8 cellular contexts compared by ENCODE assay signal in genomic region chr7:100118388-100119074, GRCh38. TPM values are rescaled to one million over a fixed set of nuclear protein-coding genes. Genes with fewer than 3 reads are reported as not detected.
DNase-seq lines count a peak whose midpoint lies in the region; ATAC-seq and TF ChIP-seq lines count a peak whose summit lies in the region.

No MANE protein-coding gene starts in this region.

- DNase-seq in left ventricle myocardium inferior (no peak), left ventricle myocardium superior (no peak), retina (no peak)

- H3K9me3 ChIP-seq in left ventricle myocardium inferior (replicated peaks) (no peaks in the 10 kb centered on the region), mesodermal cell (ENCODE audit: control insufficient read depth, low read length) (no peaks in the 10 kb centered on the region)

- peaks cover 25% of the 10 kb centered on the region for H3K4me1 Mint-ChIP-seq in brain

- no peak for ATAC-seq in left ventricle myocardium superior
- ATAC-seq in GM18511 (IDR thresholded peaks at IDR 0.05; ENCODE audit: unreplicated experiment), result no peak
- ATAC-seq in HG02588 (IDR thresholded peaks at IDR 0.05; ENCODE audit: unreplicated experiment), result no peak
- no peak for ATAC-seq in HG02981 (IDR thresholded peaks at IDR 0.05; ENCODE audit: unreplicated experiment)

- peaks cover 0 to 3% (median 0%) of the 10 kb centered on the region in 5 experiments for H3K9me3 Mint-ChIP-seq in brain

- H3K4me3 Mint-ChIP-seq in brain, result peak overlapping the region; percentile 95 to 100 (median 97)

- peaks cover 22% of the 10 kb centered on the region for H3K36me3 Mint-ChIP-seq in brain

- WGBS in mesodermal cell (ENCODE audit: insufficient coverage in 2 of 2), 2 experiments, result 14 to 19% methylated on average over 15 of the region's 18 CpGs

- H3K27me3 ChIP-seq in left ventricle myocardium inferior (ENCODE audit: low read depth), result no peaks in the 10 kb centered on the region

- peaks cover 14% of the 10 kb centered on the region for H3K27me3 Mint-ChIP-seq in brain

- peak overlapping the region; percentile 97 for H3K4me3 ChIP-seq in left ventricle myocardium inferior
- peak overlapping the region; percentile 93 for H3K4me3 ChIP-seq in mesodermal cell (ENCODE audit: extremely low read depth, insufficient read depth, low read length, poor library complexity, severe bottlenecking)

- H3K4me1 ChIP-seq in left ventricle myocardium inferior (peaks cover 29% of the 10 kb centered on the region), mesodermal cell (ENCODE audit: control insufficient read depth, insufficient read depth, low read length, poor library complexity, severe bottlenecking) (peaks cover 3% of the 10 kb centered on the region)

- peak overlapping the region; percentile 99 to 100 (median 99) for H3K27ac Mint-ChIP-seq in brain

- H3K36me3 ChIP-seq in left ventricle myocardium inferior (peaks cover 15% of the 10 kb centered on the region), mesodermal cell (ENCODE audit: control insufficient read depth, insufficient read depth, low read length) (peaks cover 42% of the 10 kb centered on the region)

- H3K27ac ChIP-seq in left ventricle myocardium inferior (replicated peaks), result peak overlapping the region; percentile 97
- peak overlapping the region; percentile 99 for H3K27ac ChIP-seq in mesodermal cell (ENCODE audit: low read depth, low read length, severe bottlenecking)

- intact Hi-C loops in left ventricle myocardium inferior (cut with micrococcal nuclease) (no loop called here), left ventricle myocardium superior (cut with micrococcal nuclease) (no loop called here)

- TF ChIP-seq CTCF in left ventricle myocardium inferior (IDR thresholded peaks at IDR 0.05; ENCODE audit: borderline replicate concordance), result no peak
- TF ChIP-seq CTCF in brain (conservative IDR thresholded peaks at IDR 0.05), result no peak

RNA-seq across cellular contexts. Expression of gene TAF6, which starts 0.6 kb away (rescaled TPM):
- total RNA-seq in left ventricle myocardium inferior (34.1 TPM), left ventricle myocardium superior (31.9 TPM)
- 124 TPM for polyA plus RNA-seq in brain (ENCODE audit: insufficient read depth, low read depth, low replicate concordance)
- polyA plus RNA-seq in mesodermal cell (2013, experiment 1 of 2), result 91.7 TPM
- polyA plus RNA-seq in mesodermal cell (2013, experiment 2 of 2), result 72.9 TPM

RNA-seq across cellular contexts. Expression of gene CNPY4, which starts 0.9 kb away (rescaled TPM):
- 8.5 TPM for total RNA-seq in left ventricle myocardium inferior
- total RNA-seq in left ventricle myocardium superior, result 10.8 TPM
- polyA plus RNA-seq in brain (ENCODE audit: insufficient read depth, low read depth, low replicate concordance), result 19.5 TPM
- 30.4 TPM for polyA plus RNA-seq in mesodermal cell (2013, experiment 1 of 2)
- polyA plus RNA-seq in mesodermal cell (2013, experiment 2 of 2), result 28.5 TPM

RNA-seq across cellular contexts. Expression of gene MBLAC1, which starts 8.2 kb away (rescaled TPM):
- total RNA-seq in left ventricle myocardium inferior (2.0 TPM), left ventricle myocardium superior (2.8 TPM)
- 4.7 TPM for polyA plus RNA-seq in brain (ENCODE audit: insufficient read depth, low read depth, low replicate concordance)
- 1.6 TPM for polyA plus RNA-seq in mesodermal cell (2013, experiment 1 of 2)
- polyA plus RNA-seq in mesodermal cell (2013, experiment 2 of 2), result 1.2 TPM

RNA-seq across cellular contexts. Expression of gene AP4M1, which starts 17.1 kb away (rescaled TPM):
- 11.8 TPM for total RNA-seq in left ventricle myocardium inferior
- total RNA-seq in left ventricle myocardium superior, result 15.3 TPM
- 27.2 TPM for polyA plus RNA-seq in brain (ENCODE audit: insufficient read depth, low read depth, low replicate concordance)
- 18.9 TPM for polyA plus RNA-seq in mesodermal cell (2013, experiment 1 of 2)
- polyA plus RNA-seq in mesodermal cell (2013, experiment 2 of 2), result 14.3 TPM

RNA-seq across cellular contexts. Expression of gene MCM7, which starts 17.3 kb away (rescaled TPM):
- total RNA-seq in left ventricle myocardium inferior, result 21.1 TPM
- 23.9 TPM for total RNA-seq in left ventricle myocardium superior
- polyA plus RNA-seq in brain (ENCODE audit: insufficient read depth, low read depth, low replicate concordance), result 233 TPM
- polyA plus RNA-seq in mesodermal cell (2013, experiment 1 of 2), result 165 TPM
- 151 TPM for polyA plus RNA-seq in mesodermal cell (2013, experiment 2 of 2)
